In genomic region chr2:160583823-160584537, GRCh38 we compare ENCODE assay signal across 17 cellular contexts.
DNase-seq lines count a peak whose midpoint lies in the region; ATAC-seq, FAIRE-seq and TF ChIP-seq lines count a peak whose summit lies in the region.
"Had no signal": no experiment of that assay in that cellular context is flagged by ENCODE, and none has a peak within 500 bp of the region (broad histone marks: within the 10 kb centered on the region; RNA-seq: fewer than 3 reads in every experiment).

No MANE protein-coding gene starts in this region.

- intact Hi-C loops in activated CD8-positive, alpha-beta T cell treated with anti-CD3 and anti-CD28 coated beads for 36 hours (cut with micrococcal nuclease): no loop called here
- intact Hi-C loops in testis (cut with DNase I; ENCODE audit: low total_unique reads): no loop called here

- H2BK15ac ChIP-seq in mesendoderm (replicated peaks; ENCODE audit: low read depth): no peak overlapping the region

- H2BK5ac ChIP-seq in mesendoderm (ENCODE audit: low read length): no peak overlapping the region

- POLR2A ChIA-PET in activated CD8-positive, alpha-beta T cell treated with anti-CD3 and anti-CD28 coated beads, Interleukin-2, amount 10 ng/mL, durations not matched to agents 7 days and 5 days (lab: Charles Lee): no interaction called here
- POLR2A ChIA-PET in activated CD8-positive, alpha-beta T cell treated with anti-CD3 and anti-CD28 coated beads for 36 hours (lab: Charles Lee): no interaction called here

- H3K4me1 ChIP-seq in mesendoderm (ENCODE audit: control insufficient read depth, low read depth, low read length): no peaks in the 10 kb centered on the region
- peaks cover 13% of the 10 kb centered on the region for H3K4me1 ChIP-seq in testis

- no CpG with 5 or more reads among the region's 8 CpGs for WGBS in mesendoderm (ENCODE audit: extremely low coverage, insufficient coverage, low lambda C conversion rate)
- 74 to 86% methylated on average over 8 of the region's 8 CpGs for WGBS in testis, 2 donors

- no peaks in the 10 kb centered on the region for H3K27me3 ChIP-seq in bronchial epithelial cell (ENCODE audit: control insufficient read depth, insufficient read depth, low read length)
- no peaks in the 10 kb centered on the region for H3K27me3 ChIP-seq in mesendoderm (ENCODE audit: insufficient read depth, low read length, poor library complexity)
- H3K27me3 ChIP-seq in testis: no peaks in the 10 kb centered on the region

- no peak overlapping the region for H3K4ac ChIP-seq in mesendoderm (ENCODE audit: low read depth, low read length)

- TF ChIP-seq CTCF in activated CD8-positive, alpha-beta T cell treated with anti-CD3 and anti-CD28 coated beads for 36 hours (IDR thresholded peaks at IDR 0.05): no peak
- no peak for TF ChIP-seq CTCF in bronchial epithelial cell (IDR thresholded peaks at IDR 0.05; ENCODE audit: insufficient read depth, low read length, severe bottlenecking)
- no peak for TF ChIP-seq CTCF in testis (IDR thresholded peaks at IDR 0.05)

- H2AK5ac ChIP-seq in mesendoderm (ENCODE audit: low read length): no peak overlapping the region

- no peaks in the 10 kb centered on the region for H3K79me1 ChIP-seq in mesendoderm (ENCODE audit: low read length)

- H3K4me1 Mint-ChIP-seq in activated CD8-positive, alpha-beta T cell treated with anti-CD3 and anti-CD28 coated beads, Interleukin-2, amount 10 ng/mL, durations not matched to agents 7 days and 5 days (ENCODE audit: low read depth): peaks cover 3% of the 10 kb centered on the region
- no peaks in the 10 kb centered on the region for H3K4me1 Mint-ChIP-seq in activated CD8-positive, alpha-beta T cell treated with anti-CD3 and anti-CD28 coated beads for 36 hours (ENCODE audit: low read depth)
- H3K4me1 Mint-ChIP-seq: memory B cell; stimulated activated naive CD8-positive, alpha-beta T cell treated with anti-CD3 and anti-CD28 coated beads, Interleukin-15, amount 100 ng/mL, for 72 hours had no signal

- H3K36me3 ChIP-seq in bronchial epithelial cell (ENCODE audit: control insufficient read depth, insufficient read depth, low read length) (no peaks in the 10 kb centered on the region), mesendoderm (ENCODE audit: control insufficient read depth, insufficient read depth, low read length) (no peaks in the 10 kb centered on the region), testis (ENCODE audit: low read depth, missing control alignments) (no peaks in the 10 kb centered on the region)

- H3K27ac ChIP-seq in mesendoderm (ENCODE audit: low read depth, low read length) (no peak overlapping the region), testis (peak overlapping the region; percentile 26 to 61)
- H3K27ac ChIP-seq: 22Rv1 had no signal

- H3K4me3 Mint-ChIP-seq in activated CD8-positive, alpha-beta T cell treated with anti-CD3 and anti-CD28 coated beads, Interleukin-2, amount 10 ng/mL, durations not matched to agents 7 days and 5 days: no peak overlapping the region
- H3K4me3 Mint-ChIP-seq in activated CD8-positive, alpha-beta T cell treated with anti-CD3 and anti-CD28 coated beads for 36 hours: no peak overlapping the region
- H3K4me3 Mint-ChIP-seq: activated CD4-positive, alpha-beta memory T cell treated with anti-CD3 and anti-CD28 coated beads, Interleukin-2, amount 10 ng/mL, durations not matched to agents 7 days and 5 days; memory B cell; stimulated activated naive CD8-positive, alpha-beta T cell treated with anti-CD3 and anti-CD28 coated beads, Interleukin-15, amount 100 ng/mL, for 72 hours had no signal

- H3K18ac ChIP-seq in mesendoderm (ENCODE audit: low read length): no peak overlapping the region

- DNase-seq in activated CD8-positive, alpha-beta T cell treated with anti-CD3 and anti-CD28 coated beads, Interleukin-2, amount 10 ng/mL, durations not matched to agents 7 days and 5 days: no peak
- DNase-seq in activated CD8-positive, alpha-beta T cell treated with anti-CD3 and anti-CD28 coated beads for 36 hours: no peak
- DNase-seq in bronchial epithelial cell (ENCODE audit: low read depth) (no peak), mesendoderm (peak; percentile 36), testis (no peak), NCI-H345 (lab: John Stamatoyannopoulos, UW) (no peak), LoVo (ENCODE audit: low spot score) (no peak)
- DNase-seq: activated CD4-positive, alpha-beta memory T cell treated with anti-CD3 and anti-CD28 coated beads, Interleukin-2, amount 10 ng/mL, durations not matched to agents 7 days and 5 days; activated effector memory CD4-positive, alpha-beta T cell treated with Interleukin-2 at 50 U/mL for 16 hours; aorta; effector CD8-positive, alpha-beta T cell; stimulated activated naive CD8-positive, alpha-beta T cell treated with anti-CD3 and anti-CD28 coated beads, Interleukin-15, amount 100 ng/mL, for 72 hours had no signal

- H4K5ac ChIP-seq in mesendoderm (ENCODE audit: low read length): no peak overlapping the region

- FAIRE-seq in bronchial epithelial cell (lab: Jason Lieb, UNC): peak; percentile 47
- FAIRE-seq: GM12878, TTC549 had no signal

- no peak overlapping the region for H4K8ac ChIP-seq in mesendoderm (ENCODE audit: low read depth, low read length)

- H3K23ac ChIP-seq in mesendoderm (ENCODE audit: low read length): no peak overlapping the region

- no peak overlapping the region for H2BK120ac ChIP-seq in mesendoderm (ENCODE audit: low read depth, low read length)

- H3K79me2 ChIP-seq in mesendoderm (ENCODE audit: control insufficient read depth, insufficient read depth, low read length): no peaks in the 10 kb centered on the region

- no peak overlapping the region for H3K4me2 ChIP-seq in mesendoderm (ENCODE audit: low read length)

- TF ChIP-seq POLR2A in testis (IDR thresholded peaks at IDR 0.05): no peak

- H3K4me3 ChIP-seq in bronchial epithelial cell (ENCODE audit: low read depth, low read length) (no peak overlapping the region), mesendoderm (ENCODE audit: low read length) (no peak overlapping the region), testis (no peak overlapping the region)
- H3K4me3 ChIP-seq: GM12878 had no signal

- no peak overlapping the region for H3K56ac ChIP-seq in mesendoderm (ENCODE audit: low read length)

- CTCF ChIA-PET in activated CD8-positive, alpha-beta T cell treated with anti-CD3 and anti-CD28 coated beads, Interleukin-2, amount 10 ng/mL, durations not matched to agents 7 days and 5 days (lab: Charles Lee): no interaction called here
- CTCF ChIA-PET in activated CD8-positive, alpha-beta T cell treated with anti-CD3 and anti-CD28 coated beads for 36 hours (lab: Charles Lee): no interaction called here

- H3K9me3 Mint-ChIP-seq in activated CD8-positive, alpha-beta T cell treated with anti-CD3 and anti-CD28 coated beads, Interleukin-2, amount 10 ng/mL, durations not matched to agents 7 days and 5 days (ENCODE audit: insufficient read depth): no peaks in the 10 kb centered on the region
- no peaks in the 10 kb centered on the region for H3K9me3 Mint-ChIP-seq in activated CD8-positive, alpha-beta T cell treated with anti-CD3 and anti-CD28 coated beads for 36 hours
- H3K9me3 Mint-ChIP-seq: activated CD4-positive, alpha-beta memory T cell treated with anti-CD3 and anti-CD28 coated beads, Interleukin-2, amount 10 ng/mL, durations not matched to agents 7 days and 5 days; memory B cell; stimulated activated naive CD8-positive, alpha-beta T cell treated with anti-CD3 and anti-CD28 coated beads, Interleukin-15, amount 100 ng/mL, for 72 hours had no signal

- H3K9ac ChIP-seq in mesendoderm (ENCODE audit: low read length): no peak overlapping the region

- peaks cover 8% of the 10 kb centered on the region for H3K27me3 Mint-ChIP-seq in activated CD8-positive, alpha-beta T cell treated with anti-CD3 and anti-CD28 coated beads, Interleukin-2, amount 10 ng/mL, durations not matched to agents 7 days and 5 days (ENCODE audit: low read depth)
- no peaks in the 10 kb centered on the region for H3K27me3 Mint-ChIP-seq in activated CD8-positive, alpha-beta T cell treated with anti-CD3 and anti-CD28 coated beads for 36 hours
- H3K27me3 Mint-ChIP-seq: activated CD4-positive, alpha-beta memory T cell treated with anti-CD3 and anti-CD28 coated beads, Interleukin-2, amount 10 ng/mL, durations not matched to agents 7 days and 5 days; stimulated activated naive CD8-positive, alpha-beta T cell treated with anti-CD3 and anti-CD28 coated beads, Interleukin-15, amount 100 ng/mL, for 72 hours had no signal

- peak overlapping the region; percentile 10 for H3K27ac Mint-ChIP-seq in activated CD8-positive, alpha-beta T cell treated with anti-CD3 and anti-CD28 coated beads, Interleukin-2, amount 10 ng/mL, durations not matched to agents 7 days and 5 days
- no peak overlapping the region for H3K27ac Mint-ChIP-seq in activated CD8-positive, alpha-beta T cell treated with anti-CD3 and anti-CD28 coated beads for 36 hours
- H3K27ac Mint-ChIP-seq: activated CD4-positive, alpha-beta memory T cell treated with anti-CD3 and anti-CD28 coated beads, Interleukin-2, amount 10 ng/mL, durations not matched to agents 7 days and 5 days; memory B cell; stimulated activated naive CD8-positive, alpha-beta T cell treated with anti-CD3 and anti-CD28 coated beads, Interleukin-15, amount 100 ng/mL, for 72 hours had no signal

- no peaks in the 10 kb centered on the region for H3K36me3 Mint-ChIP-seq in activated CD8-positive, alpha-beta T cell treated with anti-CD3 and anti-CD28 coated beads, Interleukin-2, amount 10 ng/mL, durations not matched to agents 7 days and 5 days (ENCODE audit: low read depth)
- no peaks in the 10 kb centered on the region for H3K36me3 Mint-ChIP-seq in activated CD8-positive, alpha-beta T cell treated with anti-CD3 and anti-CD28 coated beads for 36 hours (ENCODE audit: low read depth)
- H3K36me3 Mint-ChIP-seq: memory B cell had no signal

- no peaks in the 10 kb centered on the region for H3K9me3 ChIP-seq in testis

- no peak for ATAC-seq in activated CD8-positive, alpha-beta T cell treated with anti-CD3 and anti-CD28 coated beads, Interleukin-2, amount 10 ng/mL, durations not matched to agents 7 days and 5 days
- ATAC-seq in activated CD8-positive, alpha-beta T cell treated with anti-CD3 and anti-CD28 coated beads for 36 hours: no peak
- no peak for ATAC-seq in HG03460 (IDR thresholded peaks at IDR 0.05; ENCODE audit: unreplicated experiment)
- ATAC-seq: GM12878; stimulated activated naive CD8-positive, alpha-beta T cell treated with anti-CD3 and anti-CD28 coated beads, Interleukin-15, amount 100 ng/mL, for 72 hours had no signal
